ENCODE assay signal across 1 cellular context in the genomic region with DNA sequence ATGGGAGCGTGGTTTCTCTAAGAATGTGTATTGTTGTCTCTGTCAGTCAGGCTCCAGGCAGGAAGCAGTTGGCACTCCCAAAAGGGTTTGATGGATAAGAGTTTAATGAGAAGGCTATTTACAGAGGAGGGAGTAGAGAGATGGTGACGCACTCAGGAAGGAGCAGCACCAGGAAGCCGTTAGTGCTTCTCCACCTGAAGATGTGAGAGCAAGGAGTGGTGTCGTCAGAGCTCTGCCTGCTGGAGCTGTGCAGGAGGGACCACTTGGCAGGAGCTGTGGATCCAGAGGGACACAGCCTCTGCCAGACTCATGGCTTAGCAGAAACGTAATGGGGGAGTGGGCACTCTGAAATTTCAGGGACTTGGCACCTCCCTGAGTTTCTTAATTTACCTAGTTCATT.
TF ChIP-seq lines count a peak whose summit lies in the region.

No MANE protein-coding gene starts in this region.

TF ChIP-seq in HEK293, 187 proteins besides CTCF, POLR2A, EP300 and RAD21 (continued from another document):
- TF ChIP-seq, protein P1, sequence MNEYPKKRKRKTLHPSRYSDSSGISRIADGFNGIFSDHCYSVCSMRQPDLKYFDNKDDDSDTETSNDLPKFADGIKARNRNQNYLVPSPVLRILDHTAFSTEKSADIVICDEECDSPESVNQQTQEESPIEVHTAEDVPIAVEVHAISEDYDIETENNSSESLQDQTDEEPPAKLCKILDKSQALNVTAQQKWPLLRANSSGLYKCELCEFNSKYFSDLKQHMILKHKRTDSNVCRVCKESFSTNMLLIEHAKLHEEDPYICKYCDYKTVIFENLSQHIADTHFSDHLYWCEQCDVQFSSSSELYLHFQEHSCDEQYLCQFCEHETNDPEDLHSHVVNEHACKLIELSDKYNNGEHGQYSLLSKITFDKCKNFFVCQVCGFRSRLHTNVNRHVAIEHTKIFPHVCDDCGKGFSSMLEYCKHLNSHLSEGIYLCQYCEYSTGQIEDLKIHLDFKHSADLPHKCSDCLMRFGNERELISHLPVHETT (tag by site-specific recombination; IDR thresholded peaks at IDR 0.05): no peak
- no peak for TF ChIP-seq ZNF211 (tag by site-specific recombination; IDR thresholded peaks at IDR 0.05; ENCODE audit: low read depth)
